Comparison of ENCODE assay signal across 17 cellular contexts in the genomic region with DNA sequence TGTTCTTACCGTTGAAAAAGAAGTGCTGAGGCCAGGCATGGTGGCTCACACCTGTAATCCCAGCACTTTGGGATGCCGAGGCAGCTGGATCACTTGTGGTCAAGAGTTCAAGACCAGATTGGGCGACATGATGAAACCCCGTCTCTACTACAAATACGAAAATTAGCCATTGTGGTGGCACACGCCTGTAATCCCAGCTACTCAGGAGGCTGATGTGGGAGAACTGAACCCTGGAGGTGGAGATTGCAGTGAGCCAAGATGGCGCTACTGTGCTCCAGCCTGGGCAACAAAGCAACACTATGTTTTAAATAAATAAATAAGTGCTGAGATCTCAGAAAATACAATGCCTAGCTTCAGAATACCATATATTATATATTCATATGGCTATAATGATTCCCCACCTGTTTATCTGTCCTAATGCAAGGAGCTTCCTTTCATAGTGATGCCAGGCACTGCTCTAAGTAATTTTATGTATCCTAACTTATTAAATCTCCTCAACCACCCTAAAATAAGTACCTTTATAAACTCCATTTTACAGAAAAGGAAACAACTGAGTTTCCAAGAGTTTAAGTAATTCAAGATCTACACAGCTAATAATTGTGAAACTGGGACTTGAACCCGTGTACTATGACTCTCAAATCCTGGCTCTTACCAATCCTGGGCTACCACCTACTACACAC. TPM values are rescaled to one million over a fixed set of nuclear protein-coding genes. Genes with fewer than 3 reads are reported as not detected.
DNase-seq lines count a peak whose midpoint lies in the region; ATAC-seq and TF ChIP-seq lines count a peak whose summit lies in the region.
"Had no signal": no experiment of that assay in that cellular context is flagged by ENCODE, and none has a peak within 500 bp of the region (broad histone marks: within the 10 kb centered on the region; RNA-seq: fewer than 3 reads in every experiment).

No MANE protein-coding gene starts in this region.

- H3K27me3 Mint-ChIP-seq in GM23338 (ENCODE audit: insufficient read depth, low read depth, poor library complexity) = no peaks in the 10 kb centered on the region
- no peaks in the 10 kb centered on the region for H3K27me3 Mint-ChIP-seq in activated T-helper 17 cell treated with anti-CD3 and anti-CD28 coated beads, Interleukin-2, amount 50 U/mL, for 72 hours

- TF ChIP-seq POLR2A in esophagus squamous epithelium (IDR thresholded peaks at IDR 0.05) = no peak

- H3K27ac ChIP-seq in GM23338 (ENCODE audit: low read depth) (peak overlapping the region; percentile 40; the same call in 1 of the 2 replicates), esophagus squamous epithelium (no peak overlapping the region)
- H3K27ac ChIP-seq: HL-60, upper lobe of left lung had no signal

- H3K36me3 Mint-ChIP-seq in GM23338 (ENCODE audit: low read depth) = peaks cover 23% of the 10 kb centered on the region; the same call in 2 of the 3 replicates
- H3K36me3 Mint-ChIP-seq in activated T-helper 17 cell treated with anti-CD3 and anti-CD28 coated beads, Interleukin-2, amount 50 U/mL, for 72 hours (ENCODE audit: low read depth) = peaks cover 40% of the 10 kb centered on the region

- H2AFZ ChIP-seq in GM23338 = no peak overlapping the region

- H3K9me3 ChIP-seq in esophagus squamous epithelium = no peaks in the 10 kb centered on the region
- H3K9me3 ChIP-seq: Caco-2, stomach, upper lobe of left lung had no signal

- H3K4me1 ChIP-seq in GM23338 (ENCODE audit: insufficient read depth) (peaks cover 35% of the 10 kb centered on the region), esophagus squamous epithelium (peaks cover 3 to 66% (median 18%) of the 10 kb centered on the region in 3 donors)

- no peak overlapping the region for H3K4me3 Mint-ChIP-seq in GM23338
- peak overlapping the region; percentile 52 for H3K4me3 Mint-ChIP-seq in activated T-helper 17 cell treated with anti-CD3 and anti-CD28 coated beads, Interleukin-2, amount 50 U/mL, for 72 hours
- H3K4me3 Mint-ChIP-seq: activated naive CD4-positive, alpha-beta T cell treated with anti-CD3 and anti-CD28 coated beads for 36 hours had no signal

- no peaks in the 10 kb centered on the region for H3K9me3 Mint-ChIP-seq in GM23338
- no peaks in the 10 kb centered on the region for H3K9me3 Mint-ChIP-seq in activated T-helper 17 cell treated with anti-CD3 and anti-CD28 coated beads, Interleukin-2, amount 50 U/mL, for 72 hours
- H3K9me3 Mint-ChIP-seq: activated naive CD4-positive, alpha-beta T cell treated with anti-CD3 and anti-CD28 coated beads for 36 hours had no signal

- H3K36me3 ChIP-seq in GM23338 (ENCODE audit: insufficient read depth) = peaks cover 3% of the 10 kb centered on the region; the same call in 1 of the 2 replicates
- no peaks in the 10 kb centered on the region for H3K36me3 ChIP-seq in esophagus squamous epithelium
- H3K36me3 ChIP-seq: stomach had no signal

- ATAC-seq in GM23338 (no peak), HG02759 (IDR thresholded peaks at IDR 0.05; ENCODE audit: unreplicated experiment) (no peak)
- no peak for ATAC-seq in activated T-helper 17 cell treated with anti-CD3 and anti-CD28 coated beads, Interleukin-2, amount 50 U/mL, for 72 hours (replicated peaks)
- ATAC-seq: sciatic nerve had no signal

- peaks cover 6% of the 10 kb centered on the region for H3K79me2 ChIP-seq in GM23338 (replicated peaks; ENCODE audit: insufficient read depth)

- H3K4me1 Mint-ChIP-seq in GM23338 = peaks cover 44% of the 10 kb centered on the region
- H3K4me1 Mint-ChIP-seq in activated T-helper 17 cell treated with anti-CD3 and anti-CD28 coated beads, Interleukin-2, amount 50 U/mL, for 72 hours = peaks cover 32% of the 10 kb centered on the region

- H3K4me3 ChIP-seq in GM23338 (no peak overlapping the region), esophagus squamous epithelium (no peak overlapping the region)
- H3K4me3 ChIP-seq: stomach, upper lobe of left lung had no signal

- H3F3A ChIP-seq in GM23338 (replicated peaks; ENCODE audit: low read depth) = no peaks in the 10 kb centered on the region

- in situ Hi-C loops in ACHN (cut with HindIII; ENCODE audit: low pct_ligation_motif_present, low pct_unique_long_range_greater_than_20kb, low sequenced_read_pairs) = no loop called here

- DNase-seq in ACHN (peak; percentile 21), GM23338 (ENCODE audit: low spot score) (no peak), fibroblast of peridontal ligament (ENCODE audit: extremely low read depth) (peak; percentile 23), NCI-H2227 (lab: John Stamatoyannopoulos, UW; ENCODE audit: unreplicated experiment) (no peak), esophagus squamous epithelium (lab: John Stamatoyannopoulos, UW) (no peak)
- DNase-seq: activated naive CD4-positive, alpha-beta T cell treated with anti-CD3 and anti-CD28 coated beads for 36 hours; Caco-2; glutamatergic neuron; NCI-H1048; occipital lobe; stomach; T1000; upper lobe of left lung had no signal

- no peak overlapping the region for H3K27ac Mint-ChIP-seq in GM23338
- peak overlapping the region; percentile 7 for H3K27ac Mint-ChIP-seq in activated T-helper 17 cell treated with anti-CD3 and anti-CD28 coated beads, Interleukin-2, amount 50 U/mL, for 72 hours
- H3K27ac Mint-ChIP-seq: activated naive CD4-positive, alpha-beta T cell treated with anti-CD3 and anti-CD28 coated beads for 36 hours had no signal

- intact Hi-C loops in esophagus squamous epithelium (cut with DNase I) = no loop called here

- H3K9me2 ChIP-seq in GM23338 (ENCODE audit: insufficient read depth) = no peaks in the 10 kb centered on the region

- H3K27me3 ChIP-seq in GM23338 (ENCODE audit: insufficient read depth) (peaks cover under 1% of the 10 kb centered on the region; the same call in 1 of the 2 replicates), esophagus squamous epithelium (no peaks in the 10 kb centered on the region)
- H3K27me3 ChIP-seq: stomach, upper lobe of left lung had no signal

- whole genome bisulfite sequencing in esophagus squamous epithelium, 2 donors = 78 to 87% methylated on average over 6 to 8 of the region's 8 CpGs

- TF ChIP-seq CTCF in GM23338 (conservative IDR thresholded peaks at IDR 0.05; ENCODE audit: low read depth in 2 of 2) = no peak
- no peak for TF ChIP-seq CTCF in esophagus squamous epithelium (IDR thresholded peaks at IDR 0.05)

- H3K4me2 ChIP-seq in GM23338 = no peak overlapping the region

- H4K20me1 ChIP-seq in GM23338 (replicated peaks; ENCODE audit: insufficient read depth) = no peaks in the 10 kb centered on the region

TF ChIP-seq in GM23338, 12 proteins besides CTCF, POLR2A, EP300 and RAD21:
- TF ChIP-seq CREB1 (CRISPR knock-in tag; IDR thresholded peaks at IDR 0.05; ENCODE audit: low read depth) = no peak
- TF ChIP-seq ZNF331 (CRISPR knock-in tag; IDR thresholded peaks at IDR 0.05; ENCODE audit: low read depth) = no peak
- no peak for TF ChIP-seq EZH2phosphoT487 (IDR thresholded peaks at IDR 0.05; ENCODE audit: unreplicated experiment)
- no peak for TF ChIP-seq JUNB (IDR thresholded peaks at IDR 0.05; ENCODE audit: unreplicated experiment)

RNA-seq across cellular contexts. Expression of a gene that starts 7.3 kb away (rescaled TPM):
- total RNA-seq in GM23338 (2014; rRNA removed; shearing (Covaris generic)) = 19.3 and 21.6 TPM in 2 replicates
- polyA plus RNA-seq in GM23338 (2016; fragmentation: Nextera tagmentation; extraction: Ambion mirVana) = 11.6 and 11.7 TPM in 2 replicates
- 10 to 100 TPM; 23.3 to 51.9 TPM for total RNA-seq in activated T-helper 17 cell treated with anti-CD3 and anti-CD28 coated beads, Interleukin-2, amount 50 U/mL, for 72 hours
- total RNA-seq in esophagus squamous epithelium = 10 to 100 TPM; 33.8 to 77.8 (median 56.7) TPM

Comparison
In these comparisons a context has a peak if more than half of its experiments do, and no peak if none do; other contexts are left out.
1. DNase-seq: peak in ACHN (single experiment) and fibroblast of peridontal ligament (single experiment); none in GM23338 (single experiment), NCI-H2227 (single experiment) and esophagus squamous epithelium (single experiment).